In genomic region chr3:29279276-29279675, GRCh38 we compare ENCODE assay signal across 1 cellular context.
TF ChIP-seq lines count a peak whose summit lies in the region.

No MANE protein-coding gene starts in this region.

TF ChIP-seq in H1, 55 proteins besides CTCF, POLR2A, EP300 and RAD21 (continued from another document):
- no peak for TF ChIP-seq EZH2 (IDR thresholded peaks at IDR 0.05; ENCODE audit: low read depth, low read length, severe bottlenecking)
- TF ChIP-seq SIX5 (IDR thresholded peaks at IDR 0.05; ENCODE audit: low read depth, low read length), result no peak
- no peak for TF ChIP-seq BACH1 (IDR thresholded peaks at IDR 0.05; ENCODE audit: low read length)
- no peak for TF ChIP-seq CHD2 (IDR thresholded peaks at IDR 0.05; ENCODE audit: low read length)
- no peak for TF ChIP-seq CTBP2 (IDR thresholded peaks at IDR 0.05; ENCODE audit: borderline replicate concordance, insufficient read depth, insufficient read length, low read length)
